8 cellular contexts compared by ENCODE assay signal in genomic region chr7:4726051-4726450, GRCh38. TPM values are rescaled to one million over a fixed set of nuclear protein-coding genes. Genes with fewer than 3 reads are reported as not detected.
DNase-seq lines count a peak whose midpoint lies in the region; ATAC-seq and TF ChIP-seq lines count a peak whose summit lies in the region.

No MANE protein-coding gene starts in this region.

- no peak for TF ChIP-seq CTCF in smooth muscle cell (IDR thresholded peaks at IDR 0.05; ENCODE audit: borderline replicate concordance, insufficient read depth, poor library complexity, severe bottlenecking)

- H3F3A ChIP-seq in smooth muscle cell (ENCODE audit: low read depth) = peaks cover 2% of the 10 kb centered on the region

- H3K4me2 ChIP-seq in smooth muscle cell = peak overlapping the region; percentile 83

- peaks cover 53% of the 10 kb centered on the region for H4K20me1 ChIP-seq in smooth muscle cell (ENCODE audit: low read depth)

- H3K27me3 ChIP-seq in smooth muscle cell (ENCODE audit: low read depth) = no peaks in the 10 kb centered on the region

- no peaks in the 10 kb centered on the region for H3K36me3 ChIP-seq in smooth muscle cell (ENCODE audit: low read depth)

- no peaks in the 10 kb centered on the region for H3K9me3 ChIP-seq in smooth muscle cell (replicated peaks; ENCODE audit: low read depth)

- WGBS in smooth muscle cell (ENCODE audit: low lambda C conversion rate) = 76% methylated on average over 12 of the region's 12 CpGs

- H2AFZ ChIP-seq in smooth muscle cell (ENCODE audit: low read depth) = no peak overlapping the region

- H3K4me1 ChIP-seq in smooth muscle cell (ENCODE audit: low read depth) = peaks cover 7% of the 10 kb centered on the region

- no peak overlapping the region for H3K9ac ChIP-seq in smooth muscle cell (ENCODE audit: low read depth)

- peak overlapping the region; percentile 24 for H3K4me3 ChIP-seq in smooth muscle cell

- DNase-seq in kidney tubule cell (ENCODE audit: low spot score) = peak; percentile 9
- no peak for DNase-seq in smooth muscle cell (lab: John Stamatoyannopoulos, UW; ENCODE audit: unreplicated experiment)
- DNase-seq in NCI-H2029 (lab: John Stamatoyannopoulos, UW) = no peak

- H3K79me2 ChIP-seq in smooth muscle cell (ENCODE audit: low read depth) = peaks cover 84% of the 10 kb centered on the region

- peak overlapping the region; percentile 95 to 96 (median 96) for H3K27ac Mint-ChIP-seq in IgD-negative memory B cell

- peaks cover 1% of the 10 kb centered on the region for H3K36me3 Mint-ChIP-seq in IgD-negative memory B cell

- H3K4me1 Mint-ChIP-seq in IgD-negative memory B cell = peaks cover 25 to 42% (median 29%) of the 10 kb centered on the region in 3 donors

- no peak for ATAC-seq in GM21360 (IDR thresholded peaks at IDR 0.05; ENCODE audit: unreplicated experiment)
- ATAC-seq in HG03571 (IDR thresholded peaks at IDR 0.05; ENCODE audit: unreplicated experiment) = no peak
- no peak for ATAC-seq in HG02885 (IDR thresholded peaks at IDR 0.05; ENCODE audit: poor library complexity, unreplicated experiment)

- H3K27ac ChIP-seq in angular gyrus (ENCODE audit: low read depth, low read length) = peak overlapping the region; percentile 96
- H3K27ac ChIP-seq in smooth muscle cell (ENCODE audit: low read depth) = peak overlapping the region; percentile 86

- no peaks in the 10 kb centered on the region for H3K9me3 Mint-ChIP-seq in IgD-negative memory B cell

- H3K27me3 Mint-ChIP-seq in IgD-negative memory B cell = no peaks in the 10 kb centered on the region

- H3K4me3 Mint-ChIP-seq in IgD-negative memory B cell = peak overlapping the region; percentile 91 to 95 (median 94)

RNA-seq across cellular contexts. Expression of gene FOXK1, which starts 44.0 kb away (rescaled TPM):
- 2.3 TPM for polyA plus RNA-seq in IgD-negative memory B cell
- total RNA-seq in smooth muscle cell = 10.4 and 11.6 TPM in 2 replicates
- polyA plus RNA-seq in smooth muscle cell = 6.0 and 8.5 TPM in 2 replicates

RNA-seq across cellular contexts. Expression of gene AP5Z1, which starts 49.4 kb away (rescaled TPM):
- polyA plus RNA-seq in IgD-negative memory B cell (37.7 TPM), smooth muscle cell (37.6 and 48.2 TPM in 2 replicates)
- 16.6 and 24.6 TPM in 2 replicates for total RNA-seq in smooth muscle cell
